ENCODE assay signal across 1 cellular context in the genomic region with DNA sequence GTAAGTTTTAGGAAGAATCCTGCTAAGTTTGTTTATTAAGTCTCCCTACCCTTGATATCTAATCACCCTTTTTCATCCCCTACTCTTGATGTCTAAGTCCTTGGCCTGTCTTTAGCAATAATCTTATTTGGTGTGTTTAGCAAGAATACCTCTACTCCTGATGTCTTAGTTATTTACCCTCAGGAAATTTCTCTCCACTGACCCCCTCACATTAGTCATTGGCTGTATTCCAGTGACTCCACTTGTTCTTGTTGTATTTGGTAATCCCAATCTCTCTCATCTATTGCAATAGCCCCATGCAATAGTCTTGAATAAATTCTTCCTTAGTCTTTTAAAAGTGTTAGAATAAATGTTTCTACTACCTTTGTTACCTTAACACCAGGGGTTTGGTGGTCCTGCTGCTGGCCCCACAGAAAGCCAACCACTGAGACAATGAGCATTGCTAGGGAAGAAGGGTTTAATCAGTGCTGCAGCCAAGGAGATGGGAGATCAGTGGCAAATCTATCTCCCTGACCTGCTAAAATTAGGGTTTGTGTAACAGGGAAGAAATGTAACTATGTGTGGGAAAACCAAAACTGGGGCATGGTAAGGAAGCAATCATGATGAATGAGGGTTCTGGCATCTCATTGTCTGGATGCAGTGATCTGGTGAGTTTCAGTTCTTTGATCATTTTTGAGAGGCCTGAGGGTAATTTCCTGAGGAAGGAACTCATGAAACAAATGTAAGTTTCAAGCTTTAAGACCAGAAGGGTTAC.
TF ChIP-seq lines count a peak whose summit lies in the region.

No MANE protein-coding gene starts in this region.

TF ChIP-seq in WTC11, 78 proteins besides CTCF, POLR2A, EP300 and RAD21 (continued from another document):
- TF ChIP-seq, protein P1, sequence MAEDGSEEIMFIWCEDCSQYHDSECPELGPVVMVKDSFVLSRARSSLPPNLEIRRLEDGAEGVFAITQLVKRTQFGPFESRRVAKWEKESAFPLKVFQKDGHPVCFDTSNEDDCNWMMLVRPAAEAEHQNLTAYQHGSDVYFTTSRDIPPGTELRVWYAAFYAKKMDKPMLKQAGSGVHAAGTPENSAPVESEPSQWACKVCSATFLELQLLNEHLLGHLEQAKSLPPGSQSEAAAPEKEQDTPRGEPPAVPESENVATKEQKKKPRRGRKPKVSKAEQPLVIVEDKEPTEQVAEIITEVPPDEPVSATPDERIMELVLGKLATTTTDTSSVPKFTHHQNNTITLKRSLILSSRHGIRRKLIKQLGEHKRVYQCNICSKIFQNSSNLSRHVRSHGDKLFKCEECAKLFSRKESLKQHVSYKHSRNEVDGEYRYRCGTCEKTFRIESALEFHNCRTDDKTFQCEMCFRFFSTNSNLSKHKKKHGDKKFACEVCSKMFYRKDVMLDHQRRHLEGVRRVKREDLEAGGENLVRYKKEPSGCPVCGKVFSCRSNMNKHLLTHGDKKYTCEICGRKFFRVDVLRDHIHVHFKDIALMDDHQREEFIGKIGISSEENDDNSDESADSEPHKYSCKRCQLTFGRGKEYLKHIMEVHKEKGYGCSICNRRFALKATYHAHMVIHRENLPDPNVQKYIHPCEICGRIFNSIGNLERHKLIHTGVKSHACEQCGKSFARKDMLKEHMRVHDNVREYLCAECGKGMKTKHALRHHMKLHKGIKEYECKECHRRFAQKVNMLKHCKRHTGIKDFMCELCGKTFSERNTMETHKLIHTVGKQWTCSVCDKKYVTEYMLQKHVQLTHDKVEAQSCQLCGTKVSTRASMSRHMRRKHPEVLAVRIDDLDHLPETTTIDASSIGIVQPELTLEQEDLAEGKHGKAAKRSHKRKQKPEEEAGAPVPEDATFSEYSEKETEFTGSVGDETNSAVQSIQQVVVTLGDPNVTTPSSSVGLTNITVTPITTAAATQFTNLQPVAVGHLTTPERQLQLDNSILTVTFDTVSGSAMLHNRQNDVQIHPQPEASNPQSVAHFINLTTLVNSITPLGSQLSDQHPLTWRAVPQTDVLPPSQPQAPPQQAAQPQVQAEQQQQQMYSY (CRISPR knock-in tag; IDR thresholded peaks at IDR 0.05): no peak
- TF ChIP-seq SP1 (CRISPR knock-in tag; conservative IDR thresholded peaks at IDR 0.05): no peak
- peak; percentile 44; the same call in 1 of the 2 replicates for TF ChIP-seq ZNF423 (CRISPR knock-in tag; IDR thresholded peaks at IDR 0.05)
